ENCODE assay signal across 7 cellular contexts in the genomic region with DNA sequence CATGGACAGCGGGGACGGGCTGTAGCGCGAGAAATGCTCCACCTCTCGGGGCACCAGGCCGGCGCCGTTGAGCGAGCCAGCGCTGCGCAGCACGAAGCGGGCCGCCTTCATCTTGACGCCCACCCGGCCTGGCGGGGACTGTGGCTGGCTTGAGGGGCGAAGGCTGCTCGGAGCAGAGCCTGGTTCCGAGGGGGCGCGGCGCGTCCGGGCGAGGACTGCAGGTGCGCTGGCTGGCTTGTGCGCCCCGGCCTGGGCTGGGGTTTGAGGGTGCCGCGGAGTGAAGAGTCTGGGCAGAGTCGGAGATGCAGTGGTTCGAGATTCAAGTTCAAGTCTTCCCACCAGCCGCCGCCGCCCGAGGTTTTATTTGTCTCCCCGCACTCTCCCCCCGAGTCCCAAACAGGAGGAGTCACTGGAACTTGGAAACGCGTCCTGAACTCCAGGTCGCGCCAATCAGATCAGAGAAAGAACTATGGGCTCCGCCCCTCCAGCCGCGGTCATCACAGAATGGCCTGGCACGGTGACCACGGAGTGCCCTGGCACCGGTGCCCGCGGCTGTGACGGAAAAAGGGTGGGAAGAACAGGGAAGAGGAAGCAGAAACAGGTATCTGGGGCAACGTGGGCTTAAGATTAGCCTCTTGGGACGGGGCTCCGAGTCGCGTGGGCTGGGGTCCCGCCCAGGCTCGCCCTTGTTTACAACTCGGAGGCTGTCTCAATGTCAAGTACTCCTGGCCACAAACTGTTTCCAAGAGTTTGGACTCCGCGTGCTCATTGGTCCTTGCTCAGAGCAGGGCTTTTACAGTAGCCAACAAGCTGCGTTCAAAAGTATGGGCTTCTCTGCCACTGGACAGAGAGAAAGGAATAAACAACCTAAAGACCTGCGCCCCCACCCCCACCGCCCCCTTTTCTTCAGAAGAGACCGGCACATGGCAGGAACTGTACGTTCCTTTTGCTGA. TPM values are rescaled to one million over a fixed set of nuclear protein-coding genes. Genes with fewer than 3 reads are reported as not detected.
DNase-seq lines count a peak whose midpoint lies in the region; ATAC-seq and TF ChIP-seq lines count a peak whose summit lies in the region.

PDK4 (minus strand) TSS at position 334 of the 953 bp plus-strand sequence; CDS start at position 111, 223 bp downstream.

- intact Hi-C loops in left lung (cut with DNase I) = no loop called here

- peaks cover 0 to 14% of the 10 kb centered on the region in 2 donors for H3K27me3 ChIP-seq in left lung

- no peaks in the 10 kb centered on the region for H3K9me3 ChIP-seq in left lung

- no peak within 1 kb of the TSS for H3K27ac Mint-ChIP-seq in stimulated activated effector memory CD8-positive, alpha-beta T cell treated with anti-CD3 and anti-CD28 coated beads, Interleukin-12 subunit alpha, Interleukin-12 subunit beta, amount 100 ng/mL, for 72 hours

- DNase-seq in H4 (ENCODE audit: low spot score) = peak; percentile 70
- peak; percentile 50 for DNase-seq in OCI-M1 (lab: John Stamatoyannopoulos, UW)
- DNase-seq in ecto neural progenitor cell (ENCODE audit: low spot score) = peak; percentile 64
- DNase-seq in left lung = peak; percentile 91 to 93
- DNase-seq in stimulated activated effector memory CD8-positive, alpha-beta T cell treated with anti-CD3 and anti-CD28 coated beads, Interleukin-12 subunit alpha, Interleukin-12 subunit beta, amount 100 ng/mL, for 72 hours (ENCODE audit: low spot score in 2 of 2) = no peak
- no peak for DNase-seq in stimulated activated CD4-positive, alpha-beta T cell treated with anti-CD3 and anti-CD28 coated beads, Interleukin-2, amount 100 ng/mL, for 24 hours
- no peak for DNase-seq in central memory CD4-positive, alpha-beta T cell

- ATAC-seq in left lung = peak; percentile 98
- ATAC-seq in stimulated activated effector memory CD8-positive, alpha-beta T cell treated with anti-CD3 and anti-CD28 coated beads, Interleukin-12 subunit alpha, Interleukin-12 subunit beta, amount 100 ng/mL, for 72 hours = no peak

- peaks cover 0 to 21% of the 10 kb centered on the region in 2 donors for H3K36me3 ChIP-seq in left lung

- no peak for TF ChIP-seq CTCF in left lung (IDR thresholded peaks at IDR 0.05)

- peak within 1 kb of the TSS; percentile 69 to 75 for H3K4me3 ChIP-seq in left lung

- H3K27ac ChIP-seq in left lung = peak within 1 kb of the TSS; percentile 90 to 91

- peaks cover 0 to 49% of the 10 kb centered on the region in 2 donors for H3K4me1 ChIP-seq in left lung

- peak within 1 kb of the TSS; percentile 39 for H3K4me3 Mint-ChIP-seq in stimulated activated effector memory CD8-positive, alpha-beta T cell treated with anti-CD3 and anti-CD28 coated beads, Interleukin-12 subunit alpha, Interleukin-12 subunit beta, amount 100 ng/mL, for 72 hours

- no peaks in the 10 kb centered on the region for H3K9me3 Mint-ChIP-seq in stimulated activated effector memory CD8-positive, alpha-beta T cell treated with anti-CD3 and anti-CD28 coated beads, Interleukin-12 subunit alpha, Interleukin-12 subunit beta, amount 100 ng/mL, for 72 hours

- H3K36me3 Mint-ChIP-seq in stimulated activated effector memory CD8-positive, alpha-beta T cell treated with anti-CD3 and anti-CD28 coated beads, Interleukin-12 subunit alpha, Interleukin-12 subunit beta, amount 100 ng/mL, for 72 hours = no peaks in the 10 kb centered on the region

- H3K4me1 Mint-ChIP-seq in stimulated activated effector memory CD8-positive, alpha-beta T cell treated with anti-CD3 and anti-CD28 coated beads, Interleukin-12 subunit alpha, Interleukin-12 subunit beta, amount 100 ng/mL, for 72 hours = no peaks in the 10 kb centered on the region

RNA-seq across cellular contexts. Expression of gene PDK4, which starts in this region (rescaled TPM):
- total RNA-seq in H4 (2014; rRNA removed; shearing (Covaris generic)) = 0.45 and 1.0 TPM in 2 replicates
- total RNA-seq in left lung = 10 to 100 TPM; 26.0 to 56.6 TPM

Comparison
In these comparisons a context has a peak if more than half of its experiments do, and no peak if none do; other contexts are left out.
1. RNA of gene PDK4 (total RNA-seq): 26.0 to 56.6 TPM in left lung; 0.45 to 1.0 TPM in H4; every median in the first group is over 10 times any median in the second.
2. DNase-seq: peak in H4 (single experiment), OCI-M1 (single experiment), ecto neural progenitor cell (single experiment) and left lung (2 of 2); none in stimulated activated effector memory CD8-positive, alpha-beta T cell treated with anti-CD3 and anti-CD28 coated beads, Interleukin-12 subunit alpha, Interleukin-12 subunit beta, amount 100 ng/mL, for 72 hours (0 of 2), stimulated activated CD4-positive, alpha-beta T cell treated with anti-CD3 and anti-CD28 coated beads, Interleukin-2, amount 100 ng/mL, for 24 hours (0 of 2) and central memory CD4-positive, alpha-beta T cell (single experiment).